24 cellular contexts compared by ENCODE assay signal in the genomic region with DNA sequence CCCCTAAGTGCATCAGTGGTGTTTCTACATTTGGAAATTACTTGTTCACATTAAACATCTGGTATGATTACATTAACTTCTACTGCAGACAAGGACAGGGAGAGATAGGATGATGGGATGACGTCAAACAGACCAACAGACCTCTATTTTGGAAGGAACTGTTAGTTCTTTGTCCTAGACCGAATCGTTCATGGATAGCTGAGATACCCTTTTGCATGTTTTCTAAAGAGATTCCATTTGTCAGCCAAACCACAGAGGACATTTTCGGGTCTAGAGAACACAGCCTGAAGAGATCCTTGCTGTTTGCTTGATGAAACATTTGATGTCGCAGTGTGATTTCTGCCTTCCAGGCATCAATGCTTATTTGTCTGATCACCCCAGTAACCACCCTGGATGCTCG. TPM values are rescaled to one million over a fixed set of nuclear protein-coding genes. Genes with fewer than 3 reads are reported as not detected.
DNase-seq lines count a peak whose midpoint lies in the region; ATAC-seq and TF ChIP-seq lines count a peak whose summit lies in the region.
"Had no signal": no experiment of that assay in that cellular context is flagged by ENCODE, and none has a peak within 500 bp of the region (broad histone marks: within the 10 kb centered on the region; RNA-seq: fewer than 3 reads in every experiment).

No MANE protein-coding gene starts in this region.

- 23% methylated on average over 6 of the region's 6 CpGs for WGBS in right cardiac atrium

- DNase-seq in G401 (ENCODE audit: low spot score) (peak; percentile 1), amniotic epithelial cell (ENCODE audit: low read depth) (peak; percentile 89), fibroblast of peridontal ligament (ENCODE audit: extremely low read depth) (peak; percentile 80), right cardiac atrium (no peak), mesothelial cell of epicardium (ENCODE audit: low spot score in 2 of 2, unreplicated experiment in 2 of 2) (no peak), EL (no peak), NCI-H1417 treated with DMSO at 0.1 percent for 48 hours (lab: John Stamatoyannopoulos, UW) (no peak), SKM-1 (lab: John Stamatoyannopoulos, UW; ENCODE audit: unreplicated experiment) (no peak)
- DNase-seq: activated CD4-positive, alpha-beta T cell treated with anti-CD3 and anti-CD28 coated beads, Interleukin-2, amount 50 U/mL, for 48 hours; activated effector memory CD4-positive, alpha-beta T cell treated with anti-CD3 and anti-CD28 coated beads, Interleukin-2, amount 50 U/mL, for 16 hours; activated naive CD8-positive, alpha-beta T cell treated with anti-CD3 and anti-CD28 coated beads, Interleukin-2, amount 50 U/mL, for 24 hours; left colon; NCI-H1092 treated with DMSO at 0.1 percent for 48 hours; psoas muscle; stimulated activated CD4-positive, alpha-beta T cell treated with anti-CD3 and anti-CD28 coated beads, Interleukin-4, amount 100 ng/mL, for 1 hour; stimulated activated naive CD4-positive, alpha-beta T cell had no signal

- peak overlapping the region; percentile 78 for H3K27ac ChIP-seq in right cardiac atrium (ENCODE audit: low read length)
- H3K27ac ChIP-seq: cardiac muscle cell, neural progenitor cell, psoas muscle, SK-N-MC, thoracic aorta had no signal

- H3K9me3 Mint-ChIP-seq in mesothelial cell of epicardium = peaks cover 26% of the 10 kb centered on the region
- H3K9me3 Mint-ChIP-seq: activated naive CD8-positive, alpha-beta T cell treated with anti-CD3 and anti-CD28 coated beads, Interleukin-2, amount 50 U/mL, for 24 hours; dendritic cell treated with granulocyte-macrophage colony-stimulating factor and Interleukin-4, amounts not matched to agents 40 ng/mL and 50 ng/mL, for 4 days; WTC11 had no signal

- no peaks in the 10 kb centered on the region for H3K27me3 Mint-ChIP-seq in mesothelial cell of epicardium (ENCODE audit: low read depth)
- H3K27me3 Mint-ChIP-seq: activated naive CD8-positive, alpha-beta T cell treated with anti-CD3 and anti-CD28 coated beads, Interleukin-2, amount 50 U/mL, for 24 hours; dendritic cell treated with granulocyte-macrophage colony-stimulating factor and Interleukin-4, amounts not matched to agents 40 ng/mL and 50 ng/mL, for 4 days had no signal

- H3K4me1 Mint-ChIP-seq in mesothelial cell of epicardium = no peaks in the 10 kb centered on the region
- H3K4me1 Mint-ChIP-seq: activated naive CD8-positive, alpha-beta T cell treated with anti-CD3 and anti-CD28 coated beads, Interleukin-2, amount 50 U/mL, for 24 hours had no signal

- in situ Hi-C loops in G401 (cut with HindIII; ENCODE audit: low sequenced_read_pairs) = no loop called here

- TF ChIP-seq CTCF in mesothelial cell of epicardium (IDR thresholded peaks at IDR 0.05; ENCODE audit: unreplicated experiment) = no peak

- H3K27ac Mint-ChIP-seq in mesothelial cell of epicardium = no peak overlapping the region
- H3K27ac Mint-ChIP-seq: activated naive CD8-positive, alpha-beta T cell treated with anti-CD3 and anti-CD28 coated beads, Interleukin-2, amount 50 U/mL, for 24 hours; CD14-positive monocyte; dendritic cell treated with granulocyte-macrophage colony-stimulating factor and Interleukin-4, amounts not matched to agents 40 ng/mL and 50 ng/mL, for 4 days; neural progenitor cell had no signal

- peaks cover 3% of the 10 kb centered on the region for H3K4me1 ChIP-seq in right cardiac atrium (ENCODE audit: control insufficient read depth, insufficient read depth, low read length)
- H3K4me1 ChIP-seq: neural progenitor cell, psoas muscle had no signal

- no peaks in the 10 kb centered on the region for H3K9me3 ChIP-seq in right cardiac atrium (ENCODE audit: control insufficient read depth, low read length)
- H3K9me3 ChIP-seq: psoas muscle, thoracic aorta had no signal

- H3K27me3 ChIP-seq in right cardiac atrium (ENCODE audit: control insufficient read depth, insufficient read depth) = no peaks in the 10 kb centered on the region
- H3K27me3 ChIP-seq: cardiac muscle cell, neural progenitor cell had no signal

- peak; percentile 86 to 88 for ATAC-seq in right cardiac atrium
- ATAC-seq: activated naive CD8-positive, alpha-beta T cell treated with anti-CD3 and anti-CD28 coated beads, Interleukin-2, amount 50 U/mL, for 24 hours; left colon; psoas muscle; WTC11 had no signal

- no peak overlapping the region for H3K4me3 Mint-ChIP-seq in mesothelial cell of epicardium
- H3K4me3 Mint-ChIP-seq: activated naive CD8-positive, alpha-beta T cell treated with anti-CD3 and anti-CD28 coated beads, Interleukin-2, amount 50 U/mL, for 24 hours; CD14-positive monocyte; dendritic cell treated with granulocyte-macrophage colony-stimulating factor and Interleukin-4, amounts not matched to agents 40 ng/mL and 50 ng/mL, for 4 days; neural progenitor cell; WTC11 had no signal

- peaks cover 1% of the 10 kb centered on the region for H3K36me3 Mint-ChIP-seq in mesothelial cell of epicardium
- H3K36me3 Mint-ChIP-seq: neural progenitor cell had no signal

- no peak overlapping the region for H3K4me3 ChIP-seq in right cardiac atrium (ENCODE audit: low read length)
- H3K4me3 ChIP-seq: cardiac muscle cell, neural progenitor cell, psoas muscle, SK-N-MC, smooth muscle cell, thoracic aorta had no signal

- intact Hi-C loops in right cardiac atrium (cut with DNase I) = no loop called here

RNA-seq across cellular contexts. Expression of gene CHST7, which starts 27.7 kb away (rescaled TPM):
- total RNA-seq in G401 (2014; rRNA removed; shearing (Covaris generic)) = 0.20 and 3.6 TPM in 2 replicates
- total RNA-seq in right cardiac atrium = 10 to 100 TPM; 12.8 to 41.5 (median 16.2) TPM
- polyA plus RNA-seq in right cardiac atrium = 10.6 TPM
- total RNA-seq in mesothelial cell of epicardium = 0.40 to 0.54 TPM (median 0.53 TPM) in 3 replicates

RNA-seq across cellular contexts. Expression of gene ZNF674, which starts 56.1 kb away (rescaled TPM):
- total RNA-seq in G401 (2014; rRNA removed; shearing (Covaris generic)) = 0.98 and 2.0 TPM in 2 replicates
- total RNA-seq in right cardiac atrium (1 to 10 TPM; 2.7 to 3.2 (median 3.0) TPM), mesothelial cell of epicardium (4.5 to 6.4 TPM (median 5.7 TPM) in 3 replicates)
- polyA plus RNA-seq in right cardiac atrium = 1.4 TPM

Comparison
In these comparisons a context has a peak if more than half of its experiments do, and no peak if none do; other contexts are left out.
1. DNase-seq: peak in G401 (single experiment), amniotic epithelial cell (single experiment) and fibroblast of peridontal ligament (single experiment); none in right cardiac atrium (0 of 3), mesothelial cell of epicardium (0 of 2), EL (single experiment), NCI-H1417 treated with DMSO at 0.1 percent for 48 hours (single experiment) and SKM-1 (single experiment).